Comparison of ENCODE assay signal across 12 cellular contexts in the genomic region with DNA sequence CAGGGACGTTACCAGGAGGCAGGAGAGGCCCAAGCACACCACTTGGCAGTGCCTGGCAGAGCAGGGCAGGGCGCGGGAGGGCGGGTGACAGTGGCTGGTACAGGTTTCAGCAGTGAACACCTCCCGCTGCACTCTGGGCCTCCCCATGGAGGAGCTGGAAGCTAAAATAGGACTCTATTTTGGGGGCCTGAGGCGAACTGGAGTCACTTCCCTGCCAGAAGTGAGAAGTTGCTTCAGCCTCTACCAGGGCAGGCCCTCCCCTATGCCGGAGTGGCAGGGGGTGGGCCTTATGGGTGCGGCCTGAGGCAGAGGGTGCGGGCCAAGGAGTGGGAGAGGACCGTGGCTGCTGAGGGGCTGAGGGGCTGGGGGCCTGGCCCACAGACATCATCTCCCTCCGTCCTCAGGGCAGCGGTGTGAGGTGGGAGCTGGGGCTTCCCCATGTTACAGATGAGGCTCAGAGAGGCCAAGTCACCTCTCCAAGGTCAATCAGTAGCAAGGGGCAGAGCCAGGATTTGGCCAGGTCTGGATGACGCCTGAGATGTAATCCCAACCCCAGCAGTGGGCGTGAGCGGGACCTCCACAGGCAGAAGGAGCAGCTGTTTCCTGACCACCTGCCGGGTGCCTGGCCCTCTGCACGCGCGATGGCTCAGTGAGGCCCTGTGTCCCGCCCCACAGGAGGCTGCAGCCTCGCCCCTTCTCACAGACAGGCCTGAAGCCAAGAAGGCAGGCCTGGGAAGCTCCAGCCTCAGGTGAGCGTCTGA. TPM values are rescaled to one million over a fixed set of nuclear protein-coding genes. Genes with fewer than 3 reads are reported as not detected.
A peak's percentile ranks its signal among the peaks of the same experiment; 100 is the strongest.
DNase-seq lines count a peak whose midpoint lies in the region; ATAC-seq and TF ChIP-seq lines count a peak whose summit lies in the region.
"Had no signal": no experiment of that assay in that cellular context is flagged by ENCODE, and none has a peak within 500 bp of the region (broad histone marks: within the 10 kb centered on the region; RNA-seq: fewer than 3 reads in every experiment).

No MANE protein-coding gene starts in this region.

- CTCF ChIA-PET in activated CD8-positive, alpha-beta memory T cell treated with anti-CD3 and anti-CD28 coated beads, Interleukin-2, amount 10 ng/mL, durations not matched to agents 7 days and 5 days (lab: Charles Lee) = no interaction called here
- CTCF ChIA-PET in MCF 10A (lab: Yijun Ruan, JAX) = no interaction called here

- no peak for ATAC-seq in activated CD8-positive, alpha-beta memory T cell treated with anti-CD3 and anti-CD28 coated beads, Interleukin-2, amount 10 ng/mL, durations not matched to agents 7 days and 5 days

- H3K9me3 ChIP-seq in SJCRH30 (replicated peaks) = no peaks in the 10 kb centered on the region
- peaks cover 8% of the 10 kb centered on the region for H3K9me3 ChIP-seq in iPS-18c (ENCODE audit: control insufficient read depth, insufficient read depth, low read length)
- H3K9me3 ChIP-seq in vagina = no peaks in the 10 kb centered on the region
- H3K9me3 ChIP-seq: SK-N-SH had no signal

- H3K4me1 ChIP-seq in SJCRH30 (peaks cover 20% of the 10 kb centered on the region), vagina (peaks cover 12% of the 10 kb centered on the region)

- no peak overlapping the region for H3K4me3 ChIP-seq in SJCRH30
- 0 out of 2 replicates have a peak overlapping the region, but pooled peaks have one; percentile 9 for H3K4me3 ChIP-seq in iPS-18c (ENCODE audit: insufficient read depth, low read depth, low read length)
- no peak overlapping the region for H3K4me3 ChIP-seq in vagina

- DNase-seq in activated CD8-positive, alpha-beta memory T cell treated with anti-CD3 and anti-CD28 coated beads, Interleukin-2, amount 50 U/mL, for 48 hours = peak; percentile 46
- no peak for DNase-seq in activated CD8-positive, alpha-beta memory T cell treated with anti-CD3 and anti-CD28 coated beads, Interleukin-2, amount 10 ng/mL, durations not matched to agents 7 days and 5 days
- DNase-seq in SJCRH30 = peak; percentile 81 to 83
- peak; percentile 70 to 87 for DNase-seq in vagina (ENCODE audit: extremely low spot score in 2 of 2)
- no peak for DNase-seq in MCF 10A (ENCODE audit: unreplicated experiment)
- DNase-seq in cerebellar cortex (ENCODE audit: low spot score) = no peak
- no peak for DNase-seq in amniotic stem cell (lab: John Stamatoyannopoulos, UW)
- DNase-seq: activated CD4-positive, alpha-beta memory T cell treated with anti-CD3 and anti-CD28 coated beads for 36 hours; hypothalamus; NCI-H1930; SK-N-SH had no signal

- no peaks in the 10 kb centered on the region for H3K36me3 Mint-ChIP-seq in activated CD8-positive, alpha-beta memory T cell treated with anti-CD3 and anti-CD28 coated beads, Interleukin-2, amount 10 ng/mL, durations not matched to agents 7 days and 5 days
- H3K36me3 Mint-ChIP-seq in MCF 10A (ENCODE audit: insufficient read depth, unreplicated experiment) = no peaks in the 10 kb centered on the region
- H3K36me3 Mint-ChIP-seq: activated CD4-positive, alpha-beta memory T cell treated with anti-CD3 and anti-CD28 coated beads for 36 hours had no signal

- H3K27ac ChIP-seq in SJCRH30 (no peak overlapping the region), vagina (no peak overlapping the region)

- no peaks in the 10 kb centered on the region for H3K36me3 ChIP-seq in SJCRH30
- H3K36me3 ChIP-seq in vagina = no peaks in the 10 kb centered on the region

- no peaks in the 10 kb centered on the region for H3K27me3 Mint-ChIP-seq in activated CD8-positive, alpha-beta memory T cell treated with anti-CD3 and anti-CD28 coated beads, Interleukin-2, amount 10 ng/mL, durations not matched to agents 7 days and 5 days
- no peaks in the 10 kb centered on the region for H3K27me3 Mint-ChIP-seq in MCF 10A (ENCODE audit: insufficient read depth, unreplicated experiment)

- no peak for TF ChIP-seq POLR2A in vagina (IDR thresholded peaks at IDR 0.05)

- intact Hi-C loops in vagina (cut with DNase I) (no loop called here), MCF 10A (cut with micrococcal nuclease) (loop anchor here (10.0 kb wide), 1 partner anchor 159 kb away; a partner anchor contains a TSS)

- no peak overlapping the region for H3K4me3 Mint-ChIP-seq in activated CD8-positive, alpha-beta memory T cell treated with anti-CD3 and anti-CD28 coated beads, Interleukin-2, amount 10 ng/mL, durations not matched to agents 7 days and 5 days
- no peak overlapping the region for H3K4me3 Mint-ChIP-seq in MCF 10A (ENCODE audit: unreplicated experiment)
- H3K4me3 Mint-ChIP-seq: activated CD4-positive, alpha-beta memory T cell treated with anti-CD3 and anti-CD28 coated beads for 36 hours had no signal

- POLR2A ChIA-PET in MCF 10A (lab: Yijun Ruan, JAX) = no interaction called here

- H3K27me3 ChIP-seq in SJCRH30 (no peaks in the 10 kb centered on the region; the same call in 1 of the 2 replicates), vagina (no peaks in the 10 kb centered on the region)

- no peaks in the 10 kb centered on the region for H3K9me3 Mint-ChIP-seq in activated CD8-positive, alpha-beta memory T cell treated with anti-CD3 and anti-CD28 coated beads, Interleukin-2, amount 10 ng/mL, durations not matched to agents 7 days and 5 days (ENCODE audit: low read depth)
- H3K9me3 Mint-ChIP-seq in MCF 10A (ENCODE audit: unreplicated experiment) = no peaks in the 10 kb centered on the region
- H3K9me3 Mint-ChIP-seq: activated CD4-positive, alpha-beta memory T cell treated with anti-CD3 and anti-CD28 coated beads for 36 hours had no signal

- no peak overlapping the region for H3K27ac Mint-ChIP-seq in activated CD8-positive, alpha-beta memory T cell treated with anti-CD3 and anti-CD28 coated beads, Interleukin-2, amount 10 ng/mL, durations not matched to agents 7 days and 5 days
- no peak overlapping the region for H3K27ac Mint-ChIP-seq in MCF 10A (ENCODE audit: low read depth, unreplicated experiment)
- H3K27ac Mint-ChIP-seq: activated CD4-positive, alpha-beta memory T cell treated with anti-CD3 and anti-CD28 coated beads for 36 hours had no signal

- H3K4me1 Mint-ChIP-seq in activated CD8-positive, alpha-beta memory T cell treated with anti-CD3 and anti-CD28 coated beads, Interleukin-2, amount 10 ng/mL, durations not matched to agents 7 days and 5 days = peaks cover 4% of the 10 kb centered on the region
- H3K4me1 Mint-ChIP-seq in MCF 10A (ENCODE audit: insufficient read depth, unreplicated experiment) = no peaks in the 10 kb centered on the region

- BruUV-seq in MCF 10A (replicated peaks; lab: Mats Ljungman, UMichigan) = no TSS peak

- TF ChIP-seq CTCF in vagina (IDR thresholded peaks at IDR 0.05) (no peak), MCF 10A (IDR thresholded peaks at IDR 0.05; ENCODE audit: unreplicated experiment) (no peak)

RNA-seq across cellular contexts. Expression of a gene that starts 39.3 kb away (rescaled TPM):
- total RNA-seq in activated CD8-positive, alpha-beta memory T cell treated with anti-CD3 and anti-CD28 coated beads, Interleukin-2, amount 10 ng/mL, durations not matched to agents 7 days and 5 days = not detected
- 0.04 and 0.25 TPM in 2 replicates for total RNA-seq in SJCRH30 (2014; rRNA removed; shearing (Covaris generic))
- total RNA-seq in vagina (not detected), MCF 10A (2022) (not detected in 2 replicates)
- total RNA-seq: activated CD4-positive, alpha-beta memory T cell treated with anti-CD3 and anti-CD28 coated beads for 36 hours had no signal

RNA-seq across cellular contexts. Expression of a gene that starts 52.2 kb away (rescaled TPM):
- 1 to 10 TPM in 1 of 2 experiments, under 1 TPM in 1; 0.23 to 1.2 TPM for total RNA-seq in activated CD8-positive, alpha-beta memory T cell treated with anti-CD3 and anti-CD28 coated beads, Interleukin-2, amount 10 ng/mL, durations not matched to agents 7 days and 5 days
- total RNA-seq in SJCRH30 (2014; rRNA removed; shearing (Covaris generic)) = 2.2 and 2.3 TPM in 2 replicates
- 3.9 TPM for total RNA-seq in vagina
- 6.4 and 11.5 TPM in 2 replicates for total RNA-seq in MCF 10A (2022)

Comparison
In these comparisons a context has a peak if more than half of its experiments do, and no peak if none do; other contexts are left out.
1. DNase-seq: peak in activated CD8-positive, alpha-beta memory T cell treated with anti-CD3 and anti-CD28 coated beads, Interleukin-2, amount 50 U/mL, for 48 hours (single experiment), SJCRH30 (2 of 2) and vagina (2 of 2); none in activated CD8-positive, alpha-beta memory T cell treated with anti-CD3 and anti-CD28 coated beads, Interleukin-2, amount 10 ng/mL, durations not matched to agents 7 days and 5 days (single experiment), MCF 10A (single experiment), cerebellar cortex (single experiment) and amniotic stem cell (single experiment).